ENCODE assay signal across 9 cellular contexts in genomic region chr1:217090073-217090911, GRCh38.
DNase-seq lines count a peak whose midpoint lies in the region; TF ChIP-seq lines count a peak whose summit lies in the region.
"Had no signal": no experiment of that assay in that cellular context is flagged by ENCODE, and none has a peak within 500 bp of the region (broad histone marks: within the 10 kb centered on the region; RNA-seq: fewer than 3 reads in every experiment).

No MANE protein-coding gene starts in this region.

- H3K36me3 Mint-ChIP-seq in T-helper 1 cell treated with Interleukin-12 subunit alpha and Interleukin-12 subunit beta and Interleukin-4 antibody, amounts not matched to agents 30 μg/mL and 1 μg/mL, for 36 hours (ENCODE audit: low read depth): peaks cover 1% of the 10 kb centered on the region
- H3K36me3 Mint-ChIP-seq in chondrocyte (ENCODE audit: low read depth): no peaks in the 10 kb centered on the region
- H3K36me3 Mint-ChIP-seq: CD4-positive, alpha-beta memory T cell had no signal

- peak overlapping the region; percentile 25 for H3K4me3 Mint-ChIP-seq in T-helper 1 cell treated with Interleukin-12 subunit alpha and Interleukin-12 subunit beta and Interleukin-4 antibody, amounts not matched to agents 30 μg/mL and 1 μg/mL, for 36 hours
- H3K4me3 Mint-ChIP-seq in chondrocyte (ENCODE audit: unreplicated experiment): peak overlapping the region; percentile 64

- TF ChIP-seq CTCF in chondrocyte (IDR thresholded peaks at IDR 0.05) (no peak), tibial nerve (IDR thresholded peaks at IDR 0.05) (no peak)

- no peaks in the 10 kb centered on the region for H3K9me3 Mint-ChIP-seq in T-helper 1 cell treated with Interleukin-12 subunit alpha and Interleukin-12 subunit beta and Interleukin-4 antibody, amounts not matched to agents 30 μg/mL and 1 μg/mL, for 36 hours
- H3K9me3 Mint-ChIP-seq in chondrocyte (ENCODE audit: low read depth): no peaks in the 10 kb centered on the region

- TF ChIP-seq EP300 in tibial nerve (IDR thresholded peaks at IDR 0.05): no peak

- no peaks in the 10 kb centered on the region for H3K4me1 Mint-ChIP-seq in T-helper 1 cell treated with Interleukin-12 subunit alpha and Interleukin-12 subunit beta and Interleukin-4 antibody, amounts not matched to agents 30 μg/mL and 1 μg/mL, for 36 hours (ENCODE audit: low read depth)
- peaks cover 9% of the 10 kb centered on the region for H3K4me1 Mint-ChIP-seq in chondrocyte (ENCODE audit: low read depth)

- peaks cover 25% of the 10 kb centered on the region for H3K4me1 ChIP-seq in mesodermal cell (ENCODE audit: control insufficient read depth, insufficient read depth, low read length, poor library complexity, severe bottlenecking)
- peaks cover 0 to 21% (median 0%) of the 10 kb centered on the region in 4 donors for H3K4me1 ChIP-seq in tibial nerve

- no peaks in the 10 kb centered on the region for H3K9me3 ChIP-seq in mesodermal cell (ENCODE audit: control insufficient read depth, low read length)
- no peaks in the 10 kb centered on the region for H3K9me3 ChIP-seq in tibial nerve

- 24 to 44% methylated on average over 7 to 16 of the region's 24 CpGs for WGBS in mesodermal cell (ENCODE audit: insufficient coverage in 2 of 2), 2 experiments
- WGBS in tibial nerve, 2 donors: 15 to 20% methylated on average over 24 of the region's 24 CpGs

- no peak overlapping the region for H3K27ac Mint-ChIP-seq in T-helper 1 cell treated with Interleukin-12 subunit alpha and Interleukin-12 subunit beta and Interleukin-4 antibody, amounts not matched to agents 30 μg/mL and 1 μg/mL, for 36 hours
- H3K27ac Mint-ChIP-seq in chondrocyte (ENCODE audit: unreplicated experiment): no peak overlapping the region
- H3K27ac Mint-ChIP-seq: CD4-positive, alpha-beta memory T cell had no signal

- TF ChIP-seq POLR2A in tibial nerve (IDR thresholded peaks at IDR 0.05): no peak

- H3K36me3 ChIP-seq in mesodermal cell (ENCODE audit: control insufficient read depth, insufficient read depth, low read length) (no peaks in the 10 kb centered on the region), tibial nerve (no peaks in the 10 kb centered on the region)

- H3K27me3 ChIP-seq in tibial nerve: no peaks in the 10 kb centered on the region

- no peak for DNase-seq in T-helper 1 cell
- DNase-seq in chondrocyte (ENCODE audit: low spot score): no peak
- no peak for DNase-seq in tibial nerve (ENCODE audit: low spot score in 2 of 2)
- DNase-seq in activated naive CD4-positive, alpha-beta T cell treated with Interleukin-2 at 50 U/mL for 16 hours: no peak
- no peak for DNase-seq in CD1c-positive myeloid dendritic cell (ENCODE audit: extremely low spot score)
- no peak for DNase-seq in NCI-H2029 treated with DMSO at 0.1 percent for 48 hours (lab: John Stamatoyannopoulos, UW)
- DNase-seq: CD4-positive, alpha-beta memory T cell had no signal

- H3K27ac ChIP-seq in mesodermal cell (ENCODE audit: low read depth, low read length, severe bottlenecking) (no peak overlapping the region), tibial nerve (peak overlapping the region; percentile 51 to 88 (median 66))

- H3K4me3 ChIP-seq in mesodermal cell (ENCODE audit: extremely low read depth, insufficient read depth, low read length, poor library complexity, severe bottlenecking) (peak overlapping the region; percentile 37), tibial nerve (peak overlapping the region; percentile 36 to 63 (median 46))

- H3K27me3 Mint-ChIP-seq in T-helper 1 cell treated with Interleukin-12 subunit alpha and Interleukin-12 subunit beta and Interleukin-4 antibody, amounts not matched to agents 30 μg/mL and 1 μg/mL, for 36 hours (ENCODE audit: low read depth): peaks cover 27% of the 10 kb centered on the region
- peaks cover 52% of the 10 kb centered on the region for H3K27me3 Mint-ChIP-seq in chondrocyte (ENCODE audit: low read depth)
